Comparison of ENCODE assay signal across 8 cellular contexts in genomic region chr12:130031571-130032189, GRCh38.
DNase-seq lines count a peak whose midpoint lies in the region; ATAC-seq, FAIRE-seq and TF ChIP-seq lines count a peak whose summit lies in the region.

No MANE protein-coding gene starts in this region.

- H3K36me3 ChIP-seq in DOHH2 (ENCODE audit: control insufficient read depth, low read length) (no peaks in the 10 kb centered on the region), H1 (ENCODE audit: control insufficient read depth in 2 of 4, insufficient read depth in 4 of 4, low read length in 3 of 4) (no peaks in the 10 kb centered on the region), thoracic aorta (no peaks in the 10 kb centered on the region)

- H3K56ac ChIP-seq in H1 (replicated peaks; ENCODE audit: insufficient read length, low read depth, low read length), result no peak overlapping the region

- ATAC-seq in GM21576 (IDR thresholded peaks at IDR 0.05; ENCODE audit: unreplicated experiment) (peak; percentile 66), thoracic aorta (ENCODE audit: insufficient number of reproducible peaks, low FRiP score, low read depth) (no peak)

- no peak overlapping the region for H2BK20ac ChIP-seq in H1 (ENCODE audit: low read length)

- H3K4me3 Mint-ChIP-seq in nephron progenitor cell, result no peak overlapping the region

- H3K9me2 ChIP-seq in DOHH2 (replicated peaks; ENCODE audit: control insufficient read depth, low read length), result no peaks in the 10 kb centered on the region

- peak; percentile 59 for DNase-seq in NCI-H128 (lab: John Stamatoyannopoulos, UW; ENCODE audit: unreplicated experiment)
- peak; percentile 72 to 78 for DNase-seq in activated CD4-positive, alpha-beta T cell treated with anti-CD3 and anti-CD28 coated beads, Interleukin-2, amount 50 U/mL, for 48 hours
- peak; percentile 59 to 99 for DNase-seq in H1 (ENCODE audit: low read depth in 1 of 2, low spot score in 2 of 2)
- DNase-seq in nephron progenitor cell, result peak; percentile 93
- DNase-seq in thoracic aorta (ENCODE audit: low spot score), result no peak
- DNase-seq in GDM1 (lab: John Stamatoyannopoulos, UW), result no peak

- H3K4me1 Mint-ChIP-seq in nephron progenitor cell, result no peaks in the 10 kb centered on the region

- no peak for TF ChIP-seq EP300 in H1 (IDR thresholded peaks at IDR 0.05; ENCODE audit: borderline replicate concordance in 1 of 2, low read depth in 2 of 2, low read length in 2 of 2)

- no peak overlapping the region for H3K27ac Mint-ChIP-seq in nephron progenitor cell

- H2BK120ac ChIP-seq in H1 (replicated peaks; ENCODE audit: low read depth, low read length), result no peak overlapping the region

- no peak for TF ChIP-seq POLR2A in H1 (IDR thresholded peaks at IDR 0.05; ENCODE audit: control extremely low read depth in 1 of 2, low read depth in 2 of 2, low read length in 2 of 2)

- H3K36me3 Mint-ChIP-seq in nephron progenitor cell (ENCODE audit: low read depth), result no peaks in the 10 kb centered on the region

- no peak overlapping the region for H4K91ac ChIP-seq in H1 (replicated peaks; ENCODE audit: insufficient read length, low read length)

- no peaks in the 10 kb centered on the region for H3K9me3 Mint-ChIP-seq in nephron progenitor cell

- no peaks in the 10 kb centered on the region for H3K23me2 ChIP-seq in H1 (ENCODE audit: low read depth, low read length)

- peaks cover 14% of the 10 kb centered on the region for H3K27me3 Mint-ChIP-seq in nephron progenitor cell (ENCODE audit: low read depth, poor library complexity)

- H3K79me2 ChIP-seq in DOHH2 (ENCODE audit: control insufficient read depth, low read length) (no peaks in the 10 kb centered on the region), H1 (ENCODE audit: control insufficient read depth in 1 of 2, insufficient read depth in 2 of 2, low read length in 2 of 2) (no peaks in the 10 kb centered on the region)

- H2AFZ ChIP-seq in H1 (ENCODE audit: low read length), result no peak overlapping the region

- H4K5ac ChIP-seq in H1 (ENCODE audit: insufficient read length, low read depth, low read length), result no peak overlapping the region

- no peak overlapping the region for H2BK12ac ChIP-seq in H1 (ENCODE audit: low read depth, low read length)

- peak; percentile 72 to 83 for TF ChIP-seq RAD21 in H1 (IDR thresholded peaks at IDR 0.05 in 1 of 2, conservative IDR thresholded peaks at IDR 0.05 in 1 of 2; ENCODE audit: low read depth in 2 of 2, low read length in 2 of 2)

- POLR2A ChIA-PET in H1 (lab: Charles Lee; ENCODE audit: partially characterized antibody), result no interaction called here

- H3K4me1 ChIP-seq in DOHH2 (ENCODE audit: control insufficient read depth, low read length) (no peaks in the 10 kb centered on the region), H1 (replicated peaks in 1 of 4; ENCODE audit: control insufficient read depth in 3 of 4, insufficient read depth in 4 of 4, low read length in 3 of 4) (no peaks in the 10 kb centered on the region), thoracic aorta (ENCODE audit: control insufficient read depth in 1 of 2, low read depth in 2 of 2) (no peaks in the 10 kb centered on the region)

- CTCF ChIA-PET in H1 (lab: Charles Lee; ENCODE audit: partially characterized antibody), result interaction anchor here (0.6 to 4.9 kb wide), 36 partner anchors 9 to 1210 kb away, joined by 3 to 52 read pairs (median 4); no protein-coding TSS in a partner anchor

- H3K79me1 ChIP-seq in H1 (ENCODE audit: low read depth, low read length), result no peaks in the 10 kb centered on the region

- H3K14ac ChIP-seq in H1 (ENCODE audit: insufficient read length), result no peak overlapping the region

- H3K27me3 ChIP-seq in DOHH2 (ENCODE audit: control insufficient read depth, low read length) (no peaks in the 10 kb centered on the region), H1 (replicated peaks in 1 of 4; ENCODE audit: control insufficient read depth in 3 of 4, extremely low read depth in 1 of 4, insufficient read depth in 3 of 4, low read length in 3 of 4) (peaks cover 0 to 15% (median under 1%) of the 10 kb centered on the region in 4 experiments; a peak in 4 of 7 replicates), thoracic aorta (replicated peaks; ENCODE audit: insufficient read depth) (no peaks in the 10 kb centered on the region)

- H4K20me1 ChIP-seq in DOHH2 (ENCODE audit: control insufficient read depth, insufficient read depth, low read depth, low read length), result no peaks in the 10 kb centered on the region
- H4K20me1 ChIP-seq in H1 (replicated peaks in 1 of 2; ENCODE audit: control insufficient read depth in 1 of 2, insufficient read depth in 2 of 2, low read length in 2 of 2), result no peaks in the 10 kb centered on the region

- H3K23ac ChIP-seq in H1 (ENCODE audit: insufficient read length), result no peak overlapping the region

- H2BK5ac ChIP-seq in H1 (ENCODE audit: low read depth, low read length), result no peak overlapping the region

- no peak overlapping the region for H3K27ac ChIP-seq in DOHH2 (ENCODE audit: low read depth, low read length)
- H3K27ac ChIP-seq in H1 (ENCODE audit: low read depth, low read length), result no peak overlapping the region
- no peak overlapping the region for H3K27ac ChIP-seq in thoracic aorta

- no peaks in the 10 kb centered on the region for H3F3A ChIP-seq in DOHH2 (ENCODE audit: control insufficient read depth, insufficient read depth)

- H3K4me3 ChIP-seq in DOHH2 (ENCODE audit: low read length), result no peak overlapping the region
- no peak overlapping the region for H3K4me3 ChIP-seq in H1 (ENCODE audit: extremely low read depth in 1 of 4, insufficient read depth in 2 of 4, low read depth in 3 of 4, low read length in 4 of 4)
- no peak overlapping the region for H3K4me3 ChIP-seq in thoracic aorta

- FAIRE-seq in H1 (lab: Jason Lieb, UNC), result peak; percentile 80

- TF ChIP-seq CTCF in DOHH2 (IDR thresholded peaks at IDR 0.05; ENCODE audit: low read depth, low read length, poor library complexity, severe bottlenecking), result peak; percentile 99
- peak; percentile 92 to 100 (median 96) for TF ChIP-seq CTCF in H1 (IDR thresholded peaks at IDR 0.05; ENCODE audit: control extremely low read depth in 1 of 3, insufficient read depth in 1 of 3, low read depth in 1 of 3, low read length in 3 of 3)
- TF ChIP-seq CTCF in nephron progenitor cell (IDR thresholded peaks at IDR 0.05), result peak; percentile 99
- TF ChIP-seq CTCF in thoracic aorta (IDR thresholded peaks at IDR 0.05), result peak; percentile 52

- H4K8ac ChIP-seq in H1 (ENCODE audit: extremely low read depth, insufficient read depth, low read length), result no peak overlapping the region

- H3K4ac ChIP-seq in H1 (replicated peaks; ENCODE audit: insufficient read length, low read depth, low read length), result no peak overlapping the region

- no peak overlapping the region for H3K18ac ChIP-seq in H1 (ENCODE audit: extremely low read depth, low read length)

- 21% methylated on average over 12 of the region's 12 CpGs; no CpG with 5 or more reads in 1 of the 2 experiments for WGBS in H1 (ENCODE audit: extremely low coverage in 1 of 2, insufficient coverage in 1 of 2, insufficient read length in 1 of 2, insufficient replicate concordance in 2 of 2, low coverage in 1 of 2, low lambda C conversion rate in 2 of 2, missing lambda C conversion rate in 1 of 2), 2 experiments

- no peak overlapping the region for H2BK15ac ChIP-seq in H1 (ENCODE audit: low read length)

- no peak overlapping the region for H2AK5ac ChIP-seq in H1 (ENCODE audit: low read depth, low read length)

- no peak overlapping the region for H3K4me2 ChIP-seq in DOHH2 (ENCODE audit: low read length)
- no peak overlapping the region for H3K4me2 ChIP-seq in H1 (ENCODE audit: insufficient read depth in 1 of 2, low read depth in 2 of 2, low read length in 2 of 2)

- H3K9me3 ChIP-seq in DOHH2 (ENCODE audit: control insufficient read depth, insufficient read depth, low read length), result no peaks in the 10 kb centered on the region
- no peaks in the 10 kb centered on the region for H3K9me3 ChIP-seq in H1 (ENCODE audit: insufficient read depth in 2 of 2, low read depth in 1 of 2, low read length in 1 of 2)
- H3K9me3 ChIP-seq in thoracic aorta, result no peaks in the 10 kb centered on the region

- H3K9ac ChIP-seq in H1 (replicated peaks in 1 of 4; ENCODE audit: extremely low read depth in 1 of 4, low read depth in 3 of 4, low read length in 3 of 4), result no peak overlapping the region

TF ChIP-seq in H1, 55 proteins besides CTCF, POLR2A, EP300 and RAD21:
- TF ChIP-seq ATF3 (IDR thresholded peaks at IDR 0.05; ENCODE audit: insufficient read depth, low read depth, low read length) (peak; percentile 66), GABPA (IDR thresholded peaks at IDR 0.05; ENCODE audit: borderline replicate concordance, insufficient read depth, low read length) (no peak), JUND (IDR thresholded peaks at IDR 0.05; ENCODE audit: low read length) (peak; percentile 52; the same call in 1 of the 2 replicates)
TF ChIP-seq in H1: peak in this region for 2.

Comparison
In these comparisons a context has a peak if more than half of its experiments do, and no peak if none do; other contexts are left out.
1. DNase-seq: peak in NCI-H128 (single experiment), activated CD4-positive, alpha-beta T cell treated with anti-CD3 and anti-CD28 coated beads, Interleukin-2, amount 50 U/mL, for 48 hours (2 of 2), H1 (2 of 2) and nephron progenitor cell (single experiment); none in thoracic aorta (single experiment) and GDM1 (single experiment).
2. Peak in every context shown above with its lines, with median percentiles within 50 percentile points of each other: CTCF ChIP-seq.